Comparison of ENCODE assay signal across 8 cellular contexts in genomic region chr12:42145197-42145549, GRCh38. TPM values are rescaled to one million over a fixed set of nuclear protein-coding genes. Genes with fewer than 3 reads are reported as not detected.
A peak's percentile ranks its signal among the peaks of the same experiment; 100 is the strongest.
DNase-seq lines count a peak whose midpoint lies in the region; ATAC-seq, FAIRE-seq and TF ChIP-seq lines count a peak whose summit lies in the region.

No MANE protein-coding gene starts in this region.

- peak; percentile 13 for ATAC-seq in GM18499 (IDR thresholded peaks at IDR 0.05; ENCODE audit: insufficient read depth, unreplicated experiment)
- no peak for ATAC-seq in HG03139 (IDR thresholded peaks at IDR 0.05; ENCODE audit: unreplicated experiment)
- no peak for ATAC-seq in GM19467 (IDR thresholded peaks at IDR 0.05; ENCODE audit: unreplicated experiment)

- no peak overlapping the region for H2BK12ac ChIP-seq in mesenchymal stem cell (ENCODE audit: low read length in 2 of 2)

- H3K79me1 ChIP-seq in mesenchymal stem cell (replicated peaks; ENCODE audit: low read length, poor library complexity, severe bottlenecking) = peaks cover 2% of the 10 kb centered on the region

- H3K4me1 ChIP-seq in HUES48 (ENCODE audit: control insufficient read depth, insufficient read depth, low read length) = peaks cover 24% of the 10 kb centered on the region
- H3K4me1 ChIP-seq in mesenchymal stem cell (ENCODE audit: control insufficient read depth, insufficient read depth, low read depth, low read length) = peaks cover 2% of the 10 kb centered on the region

- peak overlapping the region; percentile 52 to 87 (median 68) for H3K27ac Mint-ChIP-seq in brain

- peak overlapping the region; percentile 13 to 20 for H3K4ac ChIP-seq in mesenchymal stem cell (ENCODE audit: low read depth in 1 of 2, low read length in 2 of 2)

- no peak overlapping the region for H2BK15ac ChIP-seq in mesenchymal stem cell (ENCODE audit: low read depth, poor library complexity, severe bottlenecking)

- peak overlapping the region; percentile 86 for H3K27ac ChIP-seq in HUES48 (ENCODE audit: low read depth, low read length)
- H3K27ac ChIP-seq in mesenchymal stem cell (ENCODE audit: low read length, poor library complexity, severe bottlenecking) = peak overlapping the region; percentile 44

- 14% methylated on average over 8 of the region's 8 CpGs for WGBS in mesenchymal stem cell

- H3K27me3 ChIP-seq in HUES48 (ENCODE audit: control insufficient read depth, insufficient read depth, low read length) (peaks cover 21% of the 10 kb centered on the region), mesenchymal stem cell (ENCODE audit: control insufficient read depth in 1 of 2, insufficient read depth in 1 of 2, low read length in 2 of 2) (no peaks in the 10 kb centered on the region)

- H3K9me3 ChIP-seq in HUES48 (ENCODE audit: control insufficient read depth, insufficient read depth, low read length) (no peaks in the 10 kb centered on the region), mesenchymal stem cell (ENCODE audit: control insufficient read depth, low read length) (no peaks in the 10 kb centered on the region)

- no peaks in the 10 kb centered on the region for H3K36me3 ChIP-seq in HUES48 (ENCODE audit: control insufficient read depth, insufficient read depth, low read length)
- H3K36me3 ChIP-seq in mesenchymal stem cell (ENCODE audit: control insufficient read depth in 1 of 2, insufficient read depth in 2 of 2, low read depth in 1 of 2, low read length in 2 of 2) = no peaks in the 10 kb centered on the region

- no peaks in the 10 kb centered on the region for H3K9me3 Mint-ChIP-seq in brain

- H2AK5ac ChIP-seq in mesenchymal stem cell (ENCODE audit: low read length, severe bottlenecking) = no peak overlapping the region

- H3K18ac ChIP-seq in mesenchymal stem cell (ENCODE audit: low read depth in 1 of 2, low read length in 2 of 2) = peak overlapping the region in 1 of 2 experiments; percentile 14

- H3K9ac ChIP-seq in HUES48 (ENCODE audit: low read depth, low read length) (peak overlapping the region; percentile 2; the same call in 1 of the 2 replicates), mesenchymal stem cell (ENCODE audit: low read length) (peak overlapping the region; percentile 90)

- peak overlapping the region; percentile 80 to 88 (median 86) for H3K4me3 Mint-ChIP-seq in brain

- no peaks in the 10 kb centered on the region for H3K36me3 Mint-ChIP-seq in brain

- no peak overlapping the region for H2BK5ac ChIP-seq in mesenchymal stem cell (ENCODE audit: low read depth, low read length, poor library complexity, severe bottlenecking)

- no peak overlapping the region for H3K14ac ChIP-seq in mesenchymal stem cell (ENCODE audit: low read length in 2 of 2)

- peaks cover 3% of the 10 kb centered on the region for H3K27me3 Mint-ChIP-seq in brain

- DNase-seq in mesenchymal stem cell (no peak), GM12892 (ENCODE audit: insufficient read length) (no peak)
- DNase-seq in effector CD4-positive, alpha-beta T cell = no peak

- H3K23ac ChIP-seq in mesenchymal stem cell (ENCODE audit: low read length in 2 of 2) = no peak overlapping the region

- no peak for TF ChIP-seq POLR2A in GM12892 (IDR thresholded peaks at IDR 0.05; ENCODE audit: low read depth, low read length)

- H3K4me3 ChIP-seq in HUES48 (ENCODE audit: low read depth, low read length) (peak overlapping the region; percentile 74), mesenchymal stem cell (ENCODE audit: insufficient read depth in 1 of 2, low read depth in 1 of 2, low read length in 2 of 2) (peak overlapping the region; percentile 86 to 95)

- no peak overlapping the region for H4K91ac ChIP-seq in mesenchymal stem cell (ENCODE audit: low read length)

- no peak overlapping the region for H2BK120ac ChIP-seq in mesenchymal stem cell (ENCODE audit: low read depth, low read length)

- FAIRE-seq in GM12892 (lab: Jason Lieb, UNC) = no peak

- peak overlapping the region; percentile 19 for H4K8ac ChIP-seq in mesenchymal stem cell (ENCODE audit: low read length)

- peak overlapping the region; percentile 62 for H2AFZ ChIP-seq in mesenchymal stem cell (ENCODE audit: low read depth, low read length)

- peak overlapping the region; percentile 74 for H3K4me2 ChIP-seq in mesenchymal stem cell (ENCODE audit: low read length, poor library complexity, severe bottlenecking)

- H3K4me1 Mint-ChIP-seq in brain = peaks cover 48% of the 10 kb centered on the region

- TF ChIP-seq CTCF in brain (conservative IDR thresholded peaks at IDR 0.05) = no peak

RNA-seq across cellular contexts. Expression of gene GXYLT1, which starts 0.5 kb away (rescaled TPM):
- polyA plus RNA-seq in brain (ENCODE audit: insufficient read depth, low read depth, low replicate concordance) = 0.83 TPM
- 12.0 TPM for polyA plus RNA-seq in mesenchymal stem cell (2013, experiment 1 of 2)
- polyA plus RNA-seq in mesenchymal stem cell (2013, experiment 2 of 2) = 13.0 TPM
- polyA plus RNA-seq in GM12892 (2012; ENCODE audit: missing spikeins) = 6.0 TPM
